8 cellular contexts compared by ENCODE assay signal in the genomic region with DNA sequence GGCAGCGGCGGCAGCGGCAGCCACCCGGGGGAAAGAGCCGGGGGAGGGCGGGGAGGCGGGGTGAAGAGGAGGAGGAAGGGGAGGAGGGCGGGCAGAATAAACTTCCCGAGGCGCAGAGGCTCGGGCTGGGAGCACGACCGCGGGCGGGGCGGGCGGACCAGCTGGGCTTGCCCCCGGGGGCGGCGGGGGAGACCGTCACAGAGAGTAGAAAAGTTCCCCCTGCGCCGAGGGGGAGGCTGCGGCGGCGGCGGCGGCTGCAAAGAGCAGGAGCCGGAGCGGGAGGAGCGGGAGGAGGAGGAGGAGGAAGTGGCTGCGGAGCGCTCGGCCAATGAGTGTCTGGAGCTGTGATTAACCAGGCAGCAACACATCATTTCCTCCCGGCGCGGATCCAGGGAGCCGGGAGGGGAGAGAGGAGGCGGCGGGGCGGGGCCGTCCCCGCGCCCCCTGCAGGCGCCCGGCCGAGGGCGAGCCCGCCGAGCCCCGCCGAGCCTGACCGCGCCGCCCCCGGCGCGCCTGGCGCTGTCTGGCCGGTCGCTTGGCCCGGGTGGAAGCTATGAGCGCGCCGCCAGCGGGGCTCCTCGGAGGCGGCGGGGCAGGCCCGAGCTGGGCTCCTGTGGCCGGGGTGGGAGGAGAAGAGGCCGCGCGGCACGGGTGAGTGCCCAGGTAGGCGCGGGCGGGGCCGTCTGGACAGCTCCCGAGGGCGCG. TPM values are rescaled to one million over a fixed set of nuclear protein-coding genes. Genes with fewer than 3 reads are reported as not detected.
A peak's percentile ranks its signal among the peaks of the same experiment; 100 is the strongest.
DNase-seq lines count a peak whose midpoint lies in the region; ATAC-seq and TF ChIP-seq lines count a peak whose summit lies in the region.

TSS of gene ACVR1 (minus strand) at position 265 of the 705 bp plus-strand sequence. CDS start 76,837 bp downstream, outside the sequence.

- H3K27ac Mint-ChIP-seq in activated CD8-positive, alpha-beta T cell treated with anti-CD3 and anti-CD28 coated beads for 36 hours, result peak within 1 kb of the TSS; percentile 86

- H3K4me1 Mint-ChIP-seq in activated CD8-positive, alpha-beta T cell treated with anti-CD3 and anti-CD28 coated beads for 36 hours (ENCODE audit: low read depth), result peaks cover 49% of the 10 kb centered on the region

- TF ChIP-seq CTCF in C4-2B (conservative IDR thresholded peaks at IDR 0.05), result peak; percentile 58
- no peak for TF ChIP-seq CTCF in activated CD8-positive, alpha-beta T cell treated with anti-CD3 and anti-CD28 coated beads for 36 hours (IDR thresholded peaks at IDR 0.05)
- peak; percentile 19 to 64 (median 39) for TF ChIP-seq CTCF in right lobe of liver (IDR thresholded peaks at IDR 0.05)

- peak within 1 kb of the TSS; percentile 72 to 75 for H3K9ac ChIP-seq in duodenal mucosa (ENCODE audit: low read depth in 1 of 2, low read length in 2 of 2)

- intact Hi-C loops in activated CD8-positive, alpha-beta T cell treated with anti-CD3 and anti-CD28 coated beads for 36 hours (cut with micrococcal nuclease), result loop anchor here (1.0 kb wide), 1 partner anchor 23 kb away; no protein-coding TSS in a partner anchor
- intact Hi-C loops in right lobe of liver (cut with DNase I), result no loop called here

- TF ChIP-seq POLR2A in right lobe of liver (IDR thresholded peaks at IDR 0.05), result peak; percentile 81

- DNase-seq in NCI-H82 (lab: John Stamatoyannopoulos, UW) (peak; percentile 98), right lobe of liver (peak; percentile 96 to 98 (median 97))
- DNase-seq in activated CD8-positive, alpha-beta T cell treated with anti-CD3 and anti-CD28 coated beads for 36 hours, result peak; percentile 89
- peak; percentile 84 for DNase-seq in stimulated activated CD4-positive, alpha-beta T cell treated with anti-CD3 and anti-CD28 coated beads, Interleukin-4, amount 100 ng/mL, for 24 hours

- H3K4me1 ChIP-seq in duodenal mucosa (ENCODE audit: control insufficient read depth in 1 of 2, insufficient read depth in 2 of 2, low read length in 2 of 2) (peaks cover 16 to 26% of the 10 kb centered on the region in 2 donors), right lobe of liver (peaks cover 0 to 68% (median 22%) of the 10 kb centered on the region in 4 donors)

- H3K9me3 Mint-ChIP-seq in activated CD8-positive, alpha-beta T cell treated with anti-CD3 and anti-CD28 coated beads for 36 hours, result no peaks in the 10 kb centered on the region

- POLR2A ChIA-PET in activated CD8-positive, alpha-beta T cell treated with anti-CD3 and anti-CD28 coated beads for 36 hours (lab: Charles Lee), result interaction anchor here (0.9 to 3.4 kb wide), 8 partner anchors 9 to 382 kb away, joined by 3 to 36 read pairs (median 5); no protein-coding TSS in a partner anchor

- H3K27me3 ChIP-seq in duodenal mucosa (ENCODE audit: control insufficient read depth in 1 of 2, insufficient read depth in 2 of 2, low read length in 2 of 2), result no peaks in the 10 kb centered on the region
- no peaks in the 10 kb centered on the region for H3K27me3 ChIP-seq in right lobe of liver

- H3K36me3 ChIP-seq in duodenal mucosa (ENCODE audit: control insufficient read depth in 1 of 2, insufficient read depth in 2 of 2, low read length in 2 of 2) (no peaks in the 10 kb centered on the region), right lobe of liver (no peaks in the 10 kb centered on the region)

- H3K27me3 Mint-ChIP-seq in activated CD8-positive, alpha-beta T cell treated with anti-CD3 and anti-CD28 coated beads for 36 hours, result no peaks in the 10 kb centered on the region

- ATAC-seq in GM19395 (IDR thresholded peaks at IDR 0.05; ENCODE audit: unreplicated experiment), result peak; percentile 91
- peak; percentile 89 for ATAC-seq in HG03558 (IDR thresholded peaks at IDR 0.05; ENCODE audit: extremely low read depth, unreplicated experiment)
- ATAC-seq in activated CD8-positive, alpha-beta T cell treated with anti-CD3 and anti-CD28 coated beads for 36 hours, result peak; percentile 88
- ATAC-seq in right lobe of liver, result peak; percentile 83 to 91 (median 85)

- H3K4me3 Mint-ChIP-seq in activated CD8-positive, alpha-beta T cell treated with anti-CD3 and anti-CD28 coated beads for 36 hours, result peak within 1 kb of the TSS; percentile 79

- CTCF ChIA-PET in activated CD8-positive, alpha-beta T cell treated with anti-CD3 and anti-CD28 coated beads for 36 hours (lab: Charles Lee), result interaction anchor here (0.7 to 2.9 kb wide), 12 partner anchors 12 to 574 kb away, joined by 3 to 15 read pairs (median 6); no protein-coding TSS in a partner anchor

- peak within 1 kb of the TSS; percentile 83 for H3K27ac ChIP-seq in C4-2B
- H3K27ac ChIP-seq in duodenal mucosa (ENCODE audit: low read depth, low read length), result peak within 1 kb of the TSS; percentile 95
- H3K27ac ChIP-seq in right lobe of liver, result peak within 1 kb of the TSS; percentile 90 to 96 (median 94)

- H3K4me3 ChIP-seq in duodenal mucosa (ENCODE audit: low read depth in 1 of 2, low read length in 2 of 2), result peak within 1 kb of the TSS; percentile 75 to 84
- peak within 1 kb of the TSS; percentile 72 to 76 (median 75) for H3K4me3 ChIP-seq in right lobe of liver

- H3K9me3 ChIP-seq in duodenal mucosa (ENCODE audit: control insufficient read depth in 1 of 2, low read length in 2 of 2), result no peaks in the 10 kb centered on the region
- no peaks in the 10 kb centered on the region for H3K9me3 ChIP-seq in right lobe of liver

- WGBS in right lobe of liver (ENCODE audit: insufficient coverage, low coverage, low lambda C conversion rate, missing lambda C conversion rate), result 2% methylated on average over 11 of the region's 82 CpGs

- H3K36me3 Mint-ChIP-seq in activated CD8-positive, alpha-beta T cell treated with anti-CD3 and anti-CD28 coated beads for 36 hours (ENCODE audit: low read depth), result no peaks in the 10 kb centered on the region

RNA-seq across cellular contexts. Expression of gene ACVR1, which starts in this region (rescaled TPM):
- total RNA-seq in activated CD8-positive, alpha-beta T cell treated with anti-CD3 and anti-CD28 coated beads for 36 hours, result 10 to 100 TPM in 1 of 2 experiments, 1 to 10 TPM in 1; 8.3 to 10.1 TPM
- total RNA-seq in right lobe of liver, result 10 to 100 TPM; 10.9 to 25.1 (median 14.6) TPM

Comparison
In these comparisons a context has a peak if more than half of its experiments do, and no peak if none do; other contexts are left out.
1. Peak in every context shown above with its lines: DNase-seq, ATAC-seq, H3K4me3 ChIP-seq and H3K27ac ChIP-seq.